11 cellular contexts compared by ENCODE assay signal in genomic region chr11:37372667-37373066, GRCh38.
"Had no signal": no experiment of that assay in that cellular context is flagged by ENCODE, and none has a peak within 500 bp of the region (broad histone marks: within the 10 kb centered on the region; RNA-seq: fewer than 3 reads in every experiment).

No MANE protein-coding gene starts in this region.

- H3K27ac ChIP-seq: GM23248 had no signal

- H3K4me3 ChIP-seq: GM23248, GM23338, HAP-1 had no signal

- H3K4me2 ChIP-seq: GM23338 had no signal

- ATAC-seq: GM23338, HCT116 had no signal

- H2AFZ ChIP-seq: GM23248, GM23338 had no signal

- H3K9me3 ChIP-seq: HAP-1 had no signal

- H3K9ac ChIP-seq: GM23248 had no signal

- H3K4me1 ChIP-seq: HAP-1 had no signal

- H3K36me3 ChIP-seq: HAP-1 had no signal

- FAIRE-seq: H1, H54 had no signal

- DNase-seq: GM23248, GOT3, H7, H9, HCEC 1CT, HFFc6 had no signal
